23 cellular contexts compared by ENCODE assay signal in the genomic region with DNA sequence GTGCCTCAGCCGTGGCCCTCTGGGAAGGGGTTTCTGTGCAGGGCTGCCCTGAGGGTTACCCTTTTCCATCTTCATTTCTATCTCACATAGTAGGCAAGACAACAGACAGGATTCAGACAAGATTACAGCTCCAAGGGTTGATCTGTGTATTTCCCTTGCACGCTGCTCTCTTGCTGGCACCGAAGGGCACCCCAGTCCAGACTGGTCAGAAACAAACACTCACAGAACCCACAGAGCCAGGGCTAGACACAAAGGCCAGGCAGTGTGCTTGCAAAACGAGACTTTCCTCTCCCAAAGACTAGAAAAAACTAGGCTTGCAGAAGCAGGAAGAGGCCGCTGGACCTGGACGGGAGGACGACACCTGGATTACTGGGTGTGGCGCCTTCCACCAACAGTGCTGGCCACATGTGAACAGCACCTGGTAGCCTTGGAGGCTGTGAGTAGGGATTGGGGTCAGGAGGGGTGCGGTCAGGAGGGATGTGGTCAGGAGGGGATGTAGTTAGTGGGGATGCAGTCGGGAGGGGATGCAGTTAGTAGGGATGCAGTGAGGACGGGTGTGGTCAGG.
A peak's percentile ranks its signal among the peaks of the same experiment; 100 is the strongest.
DNase-seq lines count a peak whose midpoint lies in the region; ATAC-seq and TF ChIP-seq lines count a peak whose summit lies in the region.
"Had no signal": no experiment of that assay in that cellular context is flagged by ENCODE, and none has a peak within 500 bp of the region (broad histone marks: within the 10 kb centered on the region; RNA-seq: fewer than 3 reads in every experiment).

No MANE protein-coding gene starts in this region.

- peaks cover 15% of the 10 kb centered on the region for H3K4me1 ChIP-seq in mucosa of descending colon (ENCODE audit: low read depth)
- peaks cover 6% of the 10 kb centered on the region for H3K4me1 ChIP-seq in upper lobe of right lung
- H3K4me1 ChIP-seq in Caco-2: peaks cover 27% of the 10 kb centered on the region

- no peaks in the 10 kb centered on the region for H3K9me3 Mint-ChIP-seq in activated naive CD4-positive, alpha-beta T cell treated with anti-CD3 and anti-CD28 coated beads, Interleukin-2, amount 10 ng/mL, durations not matched to agents 7 days and 5 days
- H3K9me3 Mint-ChIP-seq in activated naive CD4-positive, alpha-beta T cell treated with anti-CD3 and anti-CD28 coated beads, Interleukin-2, amount 50 U/mL, for 72 hours: peaks cover 0 to 4% of the 10 kb centered on the region in 2 donors
- no peaks in the 10 kb centered on the region for H3K9me3 Mint-ChIP-seq in central memory CD8-positive, alpha-beta T cell
- no peaks in the 10 kb centered on the region for H3K9me3 Mint-ChIP-seq in Caco-2 (ENCODE audit: unreplicated experiment)
- H3K9me3 Mint-ChIP-seq: activated naive CD4-positive, alpha-beta T cell treated with anti-CD3 and anti-CD28 coated beads for 36 hours had no signal

- H3K27me3 Mint-ChIP-seq in activated naive CD4-positive, alpha-beta T cell treated with anti-CD3 and anti-CD28 coated beads, Interleukin-2, amount 10 ng/mL, durations not matched to agents 7 days and 5 days: peaks cover 57% of the 10 kb centered on the region
- peaks cover 13% of the 10 kb centered on the region for H3K27me3 Mint-ChIP-seq in central memory CD8-positive, alpha-beta T cell
- no peaks in the 10 kb centered on the region for H3K27me3 Mint-ChIP-seq in Caco-2 (ENCODE audit: insufficient read depth, unreplicated experiment)

- peak overlapping the region; percentile 4 for H3K27ac ChIP-seq in upper lobe of right lung
- H3K27ac ChIP-seq: BLaER1, left lung, tibial nerve had no signal

- peaks cover 4% of the 10 kb centered on the region for H3K36me3 Mint-ChIP-seq in activated naive CD4-positive, alpha-beta T cell treated with anti-CD3 and anti-CD28 coated beads, Interleukin-2, amount 10 ng/mL, durations not matched to agents 7 days and 5 days
- H3K36me3 Mint-ChIP-seq in activated naive CD4-positive, alpha-beta T cell treated with anti-CD3 and anti-CD28 coated beads, Interleukin-2, amount 50 U/mL, for 72 hours: peaks cover 0 to 7% of the 10 kb centered on the region in 2 donors
- H3K36me3 Mint-ChIP-seq in central memory CD8-positive, alpha-beta T cell (ENCODE audit: insufficient read depth): peaks cover 23% of the 10 kb centered on the region
- peaks cover 10% of the 10 kb centered on the region for H3K36me3 Mint-ChIP-seq in Caco-2 (ENCODE audit: insufficient read depth, unreplicated experiment)

- BruUV-seq in Caco-2 (replicated peaks; lab: Mats Ljungman, UMichigan): no TSS peak

- H3K9me3 ChIP-seq in mucosa of descending colon: no peaks in the 10 kb centered on the region
- H3K9me3 ChIP-seq in upper lobe of right lung: no peaks in the 10 kb centered on the region
- no peaks in the 10 kb centered on the region for H3K9me3 ChIP-seq in Caco-2
- H3K9me3 ChIP-seq: BLaER1, left lung, tibial nerve had no signal

- H3K4me3 ChIP-seq in mucosa of descending colon (no peak overlapping the region), upper lobe of right lung (peak overlapping the region; percentile 8), Caco-2 (ENCODE audit: low read depth, low read length) (no peak overlapping the region)
- H3K4me3 ChIP-seq: BLaER1, left lung, tibial nerve had no signal

- H3K36me3 ChIP-seq in mucosa of descending colon (ENCODE audit: low read depth) (no peaks in the 10 kb centered on the region), upper lobe of right lung (no peaks in the 10 kb centered on the region), Caco-2 (ENCODE audit: control insufficient read depth, insufficient read depth, low read length) (no peaks in the 10 kb centered on the region; the same call in 1 of the 2 replicates)
- H3K36me3 ChIP-seq: BLaER1, left lung, tibial nerve had no signal

- H3K27ac Mint-ChIP-seq in activated naive CD4-positive, alpha-beta T cell treated with anti-CD3 and anti-CD28 coated beads, Interleukin-2, amount 10 ng/mL, durations not matched to agents 7 days and 5 days: peak overlapping the region; percentile 84
- no peak overlapping the region for H3K27ac Mint-ChIP-seq in activated naive CD4-positive, alpha-beta T cell treated with anti-CD3 and anti-CD28 coated beads, Interleukin-2, amount 50 U/mL, for 72 hours
- peak overlapping the region; percentile 86 for H3K27ac Mint-ChIP-seq in central memory CD8-positive, alpha-beta T cell (ENCODE audit: low read depth)
- no peak overlapping the region for H3K27ac Mint-ChIP-seq in Caco-2 (ENCODE audit: unreplicated experiment)
- H3K27ac Mint-ChIP-seq: activated naive CD4-positive, alpha-beta T cell treated with anti-CD3 and anti-CD28 coated beads for 36 hours; activated T-helper 1 cell treated with anti-CD3 and anti-CD28 coated beads, Interleukin-12 subunit alpha, Interleukin-12 subunit beta, Interleukin-2, Interleukin-4 antibody, amounts not matched to agents 30 ng/mL and 10 ng/mL and 1 ng/mL, durations not matched to agents 14 hours and 24 hours and 36 hours had no signal

- peaks cover 27% of the 10 kb centered on the region for H3K4me1 Mint-ChIP-seq in activated naive CD4-positive, alpha-beta T cell treated with anti-CD3 and anti-CD28 coated beads, Interleukin-2, amount 10 ng/mL, durations not matched to agents 7 days and 5 days
- peaks cover 18% of the 10 kb centered on the region for H3K4me1 Mint-ChIP-seq in central memory CD8-positive, alpha-beta T cell
- peaks cover 16% of the 10 kb centered on the region for H3K4me1 Mint-ChIP-seq in Caco-2 (ENCODE audit: low read depth, unreplicated experiment)

- H3K27me3 ChIP-seq in upper lobe of right lung: no peaks in the 10 kb centered on the region
- H3K27me3 ChIP-seq in Caco-2 (replicated peaks; ENCODE audit: control insufficient read depth, insufficient read depth, low read length): no peaks in the 10 kb centered on the region
- H3K27me3 ChIP-seq: BLaER1, left lung, tibial nerve had no signal

- ATAC-seq in activated naive CD4-positive, alpha-beta T cell treated with anti-CD3 and anti-CD28 coated beads, Interleukin-2, amount 50 U/mL, for 72 hours: no peak
- ATAC-seq in central memory CD8-positive, alpha-beta T cell (replicated peaks; ENCODE audit: extremely low read depth, poor library complexity, severe bottlenecking): no peak
- ATAC-seq in mucosa of descending colon: peak; percentile 75
- ATAC-seq in upper lobe of right lung: no peak
- no peak for ATAC-seq in HG03469 (IDR thresholded peaks at IDR 0.05; ENCODE audit: unreplicated experiment)

- intact Hi-C loops in mucosa of descending colon (cut with DNase I, micrococcal nuclease): no loop called here
- intact Hi-C loops in upper lobe of right lung (cut with DNase I): no loop called here
- intact Hi-C loops in Caco-2 (cut with micrococcal nuclease; ENCODE audit: unreplicated experiment): no loop called here

- POLR2A ChIA-PET in Caco-2 (lab: Charles Lee): no interaction called here

- no peak for TF ChIP-seq CTCF in mucosa of descending colon (IDR thresholded peaks at IDR 0.05)
- no peak for TF ChIP-seq CTCF in upper lobe of right lung (IDR thresholded peaks at IDR 0.05)
- TF ChIP-seq CTCF in Caco-2 (IDR thresholded peaks at IDR 0.05; ENCODE audit: insufficient read depth in 1 of 2, low read depth in 1 of 2, low read length in 1 of 2, severe bottlenecking in 1 of 2, unreplicated experiment in 1 of 2): no peak

- DNase-seq in activated naive CD4-positive, alpha-beta T cell treated with anti-CD3 and anti-CD28 coated beads, Interleukin-2, amount 10 ng/mL, durations not matched to agents 7 days and 5 days: no peak
- no peak for DNase-seq in activated naive CD4-positive, alpha-beta T cell treated with anti-CD3 and anti-CD28 coated beads, Interleukin-2, amount 50 U/mL, for 72 hours (ENCODE audit: low spot score in 2 of 2)
- no peak for DNase-seq in central memory CD8-positive, alpha-beta T cell (ENCODE audit: low spot score in 2 of 2)
- DNase-seq in mucosa of descending colon (peak; percentile 61 to 73 (median 70)), upper lobe of right lung (peak; percentile 30), Caco-2 (no peak), NCI-H1417 treated with DMSO at 0.1 percent for 48 hours (lab: John Stamatoyannopoulos, UW) (no peak)
- DNase-seq: ACHN, anterior cingulate cortex, COR-L47, DMS79, GF-D8, HCEC 1CT, hippocampal formation, Kasumi-1, left lung, NCI-H446, NCI-H774 had no signal

- CTCF ChIA-PET in activated naive CD4-positive, alpha-beta T cell treated with anti-CD3 and anti-CD28 coated beads, Interleukin-2, amount 10 ng/mL, durations not matched to agents 7 days and 5 days (lab: Charles Lee): interaction anchor here (0.6 kb wide), 1 partner anchor 13 kb away, joined by 3 read pairs; no protein-coding TSS in a partner anchor
- CTCF ChIA-PET in Caco-2 (lab: Charles Lee): no interaction called here

- no peak overlapping the region for H3K4me3 Mint-ChIP-seq in activated naive CD4-positive, alpha-beta T cell treated with anti-CD3 and anti-CD28 coated beads, Interleukin-2, amount 10 ng/mL, durations not matched to agents 7 days and 5 days
- peak overlapping the region; percentile 53 for H3K4me3 Mint-ChIP-seq in central memory CD8-positive, alpha-beta T cell
- no peak overlapping the region for H3K4me3 Mint-ChIP-seq in Caco-2 (ENCODE audit: unreplicated experiment)

Comparison
In these comparisons a context has a peak if more than half of its experiments do, and no peak if none do; other contexts are left out.
1. H3K27ac Mint-ChIP-seq: peak in activated naive CD4-positive, alpha-beta T cell treated with anti-CD3 and anti-CD28 coated beads, Interleukin-2, amount 10 ng/mL, durations not matched to agents 7 days and 5 days (single experiment) and central memory CD8-positive, alpha-beta T cell (single experiment); none in activated naive CD4-positive, alpha-beta T cell treated with anti-CD3 and anti-CD28 coated beads, Interleukin-2, amount 50 U/mL, for 72 hours (0 of 2) and Caco-2 (single experiment).
2. DNase-seq: peak in mucosa of descending colon (3 of 3) and upper lobe of right lung (single experiment); none in activated naive CD4-positive, alpha-beta T cell treated with anti-CD3 and anti-CD28 coated beads, Interleukin-2, amount 10 ng/mL, durations not matched to agents 7 days and 5 days (single experiment), activated naive CD4-positive, alpha-beta T cell treated with anti-CD3 and anti-CD28 coated beads, Interleukin-2, amount 50 U/mL, for 72 hours (0 of 2), central memory CD8-positive, alpha-beta T cell (0 of 2), Caco-2 (0 of 2) and NCI-H1417 treated with DMSO at 0.1 percent for 48 hours (single experiment).